Comparison of ENCODE assay signal across 10 cellular contexts in genomic region chr19:57269515-57270250, GRCh38. TPM values are rescaled to one million over a fixed set of nuclear protein-coding genes. Genes with fewer than 3 reads are reported as not detected.
DNase-seq lines count a peak whose midpoint lies in the region; ATAC-seq and FAIRE-seq lines count a peak whose summit lies in the region.
"Had no signal": no experiment of that assay in that cellular context is flagged by ENCODE, and none has a peak within 500 bp of the region (broad histone marks: within the 10 kb centered on the region; RNA-seq: fewer than 3 reads in every experiment).

No MANE protein-coding gene starts in this region.

- FAIRE-seq in GM18507 (lab: Jason Lieb, UNC) = peak; percentile 74

- ATAC-seq in HG02610 (IDR thresholded peaks at IDR 0.05; ENCODE audit: unreplicated experiment) = no peak

- DNase-seq in A172 (ENCODE audit: low spot score) = peak; percentile 92
- no peak for DNase-seq in GM18507 (ENCODE audit: extremely low spot score, insufficient read length, low read depth)
- peak; percentile 39 for DNase-seq in NCI-H526 treated with DMSO at 0.1 percent for 48 hours (lab: John Stamatoyannopoulos, UW)
- peak; percentile 58 for DNase-seq in fibroblast of gingiva (ENCODE audit: low read depth)
- no peak for DNase-seq in NCI-H510A treated with DMSO at 0.1 percent for 48 hours (lab: John Stamatoyannopoulos, UW)
- DNase-seq in effector CD8-positive, alpha-beta T cell (lab: John Stamatoyannopoulos, UW) = no peak
- DNase-seq in NOMO-1 treated with DMSO at 0.1 percent for 48 hours (lab: John Stamatoyannopoulos, UW; ENCODE audit: unreplicated experiment) = no peak
- DNase-seq: DMS153, thyroid gland had no signal

RNA-seq across cellular contexts. Expression of gene ZNF460, which starts 10.6 kb away (rescaled TPM):
- 40.2 and 41.8 TPM in 2 replicates for total RNA-seq in A172 (2014; rRNA removed; shearing (Covaris generic))

RNA-seq across cellular contexts. Expression of gene ZNF805, which starts 29.3 kb away (rescaled TPM):
- 12.7 and 15.4 TPM in 2 replicates for total RNA-seq in A172 (2014; rRNA removed; shearing (Covaris generic))

RNA-seq across cellular contexts. Expression of gene AURKC, which starts 38.9 kb away (rescaled TPM):
- 1.3 and 1.8 TPM in 2 replicates for total RNA-seq in A172 (2014; rRNA removed; shearing (Covaris generic))

RNA-seq across cellular contexts. Expression of gene ZNF543, which starts 50.6 kb away (rescaled TPM):
- 15.8 and 16.6 TPM in 2 replicates for total RNA-seq in A172 (2014; rRNA removed; shearing (Covaris generic))

Comparison
In these comparisons a context has a peak if more than half of its experiments do, and no peak if none do; other contexts are left out.
1. DNase-seq: peak in A172 (single experiment), NCI-H526 treated with DMSO at 0.1 percent for 48 hours (single experiment) and fibroblast of gingiva (single experiment); none in GM18507 (single experiment), NCI-H510A treated with DMSO at 0.1 percent for 48 hours (single experiment), effector CD8-positive, alpha-beta T cell (single experiment) and NOMO-1 treated with DMSO at 0.1 percent for 48 hours (single experiment).